ENCODE assay signal across 1 cellular context in the genomic region with DNA sequence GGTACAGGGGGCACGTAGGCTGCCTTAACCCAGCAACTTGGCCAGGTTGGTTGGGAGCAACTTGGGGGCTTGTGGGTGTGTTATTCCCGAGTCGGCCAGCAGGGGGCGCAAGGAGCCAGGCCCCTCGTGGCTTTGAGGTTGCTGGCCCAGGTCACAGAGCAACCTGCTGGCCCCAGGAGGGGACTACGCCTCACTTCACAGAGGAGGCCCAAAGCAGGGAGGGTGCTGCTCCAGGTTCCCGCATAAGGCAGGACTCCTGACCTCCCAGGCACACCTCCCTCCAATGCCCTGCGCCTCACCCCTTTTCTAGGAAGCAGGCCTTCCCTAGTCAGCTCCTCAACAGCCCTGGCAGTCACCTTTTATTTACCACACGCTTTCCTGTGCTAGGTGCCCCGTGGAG.
TF ChIP-seq lines count a peak whose summit lies in the region.

No MANE protein-coding gene starts in this region.

TF ChIP-seq in IMR-90, 13 proteins besides CTCF, POLR2A, EP300 and RAD21:
- no peak for TF ChIP-seq RFX5 (IDR thresholded peaks at IDR 0.05; ENCODE audit: low read depth, low read length)
- TF ChIP-seq BHLHE40 (IDR thresholded peaks at IDR 0.05; ENCODE audit: low read depth, low read length): no peak
- TF ChIP-seq SMC3 (IDR thresholded peaks at IDR 0.05; ENCODE audit: low read depth, low read length): peak; percentile 84
- TF ChIP-seq, protein P1, sequence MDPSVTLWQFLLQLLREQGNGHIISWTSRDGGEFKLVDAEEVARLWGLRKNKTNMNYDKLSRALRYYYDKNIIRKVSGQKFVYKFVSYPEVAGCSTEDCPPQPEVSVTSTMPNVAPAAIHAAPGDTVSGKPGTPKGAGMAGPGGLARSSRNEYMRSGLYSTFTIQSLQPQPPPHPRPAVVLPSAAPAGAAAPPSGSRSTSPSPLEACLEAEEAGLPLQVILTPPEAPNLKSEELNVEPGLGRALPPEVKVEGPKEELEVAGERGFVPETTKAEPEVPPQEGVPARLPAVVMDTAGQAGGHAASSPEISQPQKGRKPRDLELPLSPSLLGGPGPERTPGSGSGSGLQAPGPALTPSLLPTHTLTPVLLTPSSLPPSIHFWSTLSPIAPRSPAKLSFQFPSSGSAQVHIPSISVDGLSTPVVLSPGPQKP (IDR thresholded peaks at IDR 0.05; ENCODE audit: borderline replicate concordance, low read depth, low read length): no peak
- TF ChIP-seq MXI1 (IDR thresholded peaks at IDR 0.05; ENCODE audit: borderline replicate concordance, low read depth, low read length): no peak
- no peak for TF ChIP-seq MAFK (IDR thresholded peaks at IDR 0.05; ENCODE audit: low read depth, low read length)
- no peak for TF ChIP-seq CHD1 (IDR thresholded peaks at IDR 0.05; ENCODE audit: low read depth, low read length)
- TF ChIP-seq RCOR1 (IDR thresholded peaks at IDR 0.05; ENCODE audit: insufficient replicate concordance, low read length): no peak
- TF ChIP-seq, protein P2, sequence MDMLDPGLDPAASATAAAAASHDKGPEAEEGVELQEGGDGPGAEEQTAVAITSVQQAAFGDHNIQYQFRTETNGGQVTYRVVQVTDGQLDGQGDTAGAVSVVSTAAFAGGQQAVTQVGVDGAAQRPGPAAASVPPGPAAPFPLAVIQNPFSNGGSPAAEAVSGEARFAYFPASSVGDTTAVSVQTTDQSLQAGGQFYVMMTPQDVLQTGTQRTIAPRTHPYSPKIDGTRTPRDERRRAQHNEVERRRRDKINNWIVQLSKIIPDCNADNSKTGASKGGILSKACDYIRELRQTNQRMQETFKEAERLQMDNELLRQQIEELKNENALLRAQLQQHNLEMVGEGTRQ (IDR thresholded peaks at IDR 0.05; ENCODE audit: low read depth, low read length): peak; percentile 15; the same call in 1 of the 2 replicates
- no peak for TF ChIP-seq CEBPB (IDR thresholded peaks at IDR 0.05; ENCODE audit: low read depth, low read length)
- no peak for TF ChIP-seq NFE2L2 (IDR thresholded peaks at IDR 0.05; ENCODE audit: low read depth, low read length)
- TF ChIP-seq FOS (IDR thresholded peaks at IDR 0.05; ENCODE audit: low read depth, low read length): no peak
- TF ChIP-seq MAZ (IDR thresholded peaks at IDR 0.05; ENCODE audit: borderline replicate concordance, low read depth, low read length): peak; percentile 12; the same call in 1 of the 2 replicates
